Comparison of ENCODE assay signal across 17 cellular contexts in genomic region chrX:96985046-96985445, GRCh38.
DNase-seq lines count a peak whose midpoint lies in the region; ATAC-seq and TF ChIP-seq lines count a peak whose summit lies in the region.
"Had no signal": no experiment of that assay in that cellular context is flagged by ENCODE, and none has a peak within 500 bp of the region (broad histone marks: within the 10 kb centered on the region; RNA-seq: fewer than 3 reads in every experiment).

No MANE protein-coding gene starts in this region.

- H3K9me3 ChIP-seq in smooth muscle cell (replicated peaks; ENCODE audit: low read depth), result no peaks in the 10 kb centered on the region
- H3K9me3 ChIP-seq: BE2C, MG63, Peyer's patch, SJCRH30 had no signal

- no peak overlapping the region for H3K4me3 ChIP-seq in epithelial cell of esophagus (ENCODE audit: low read length)
- no peak overlapping the region for H3K4me3 ChIP-seq in fibroblast of the aortic adventitia (ENCODE audit: low read depth, low read length)
- no peak overlapping the region for H3K4me3 ChIP-seq in smooth muscle cell
- H3K4me3 ChIP-seq: K562, MG63, Peyer's patch, SJCRH30 had no signal

- DNase-seq in NCI-H82 (lab: John Stamatoyannopoulos, UW), result peak; percentile 56
- peak; percentile 77 for DNase-seq in epithelial cell of esophagus (ENCODE audit: low read depth)
- DNase-seq in fibroblast of the aortic adventitia (ENCODE audit: low read depth), result peak; percentile 24
- DNase-seq in smooth muscle cell (lab: John Stamatoyannopoulos, UW; ENCODE audit: unreplicated experiment), result no peak
- no peak for DNase-seq in DMS114 treated with DMSO at 0.1 percent for 48 hours (lab: John Stamatoyannopoulos, UW; ENCODE audit: unreplicated experiment)
- no peak for DNase-seq in nucleus accumbens (lab: John Stamatoyannopoulos, UW)
- DNase-seq: BE2C, DMS79, MG63, NCI-H1048, NCI-H1417 treated with DMSO at 0.1 percent for 48 hours, NCI-H187, NCI-H774, Peyer's patch, SJCRH30 had no signal

- peak overlapping the region; percentile 51 for H3K4me2 ChIP-seq in smooth muscle cell

- no peaks in the 10 kb centered on the region for H3K79me2 ChIP-seq in smooth muscle cell (ENCODE audit: low read depth)

- H3K27ac ChIP-seq in smooth muscle cell (ENCODE audit: low read depth), result peak overlapping the region; percentile 44
- H3K27ac ChIP-seq: Peyer's patch, SJCRH30 had no signal

- H2AFZ ChIP-seq in smooth muscle cell (ENCODE audit: low read depth), result no peak overlapping the region

- 31% methylated on average over 2 of the region's 2 CpGs for WGBS in smooth muscle cell (ENCODE audit: low lambda C conversion rate)

- H3K4me1 ChIP-seq in smooth muscle cell (ENCODE audit: low read depth), result no peaks in the 10 kb centered on the region
- H3K4me1 ChIP-seq: BE2C, Peyer's patch, SJCRH30 had no signal

- H3K9ac ChIP-seq in smooth muscle cell (ENCODE audit: low read depth), result no peak overlapping the region

- TF ChIP-seq CTCF in epithelial cell of esophagus (IDR thresholded peaks at IDR 0.05; ENCODE audit: insufficient read depth, low read depth, low read length, missing control alignments) (no peak), fibroblast of the aortic adventitia (IDR thresholded peaks at IDR 0.05; ENCODE audit: insufficient read depth, low read length) (no peak), smooth muscle cell (IDR thresholded peaks at IDR 0.05; ENCODE audit: borderline replicate concordance, insufficient read depth, poor library complexity, severe bottlenecking) (no peak)

- H3F3A ChIP-seq in smooth muscle cell (ENCODE audit: low read depth), result no peaks in the 10 kb centered on the region

- ATAC-seq in HG02763 (IDR thresholded peaks at IDR 0.05; ENCODE audit: unreplicated experiment), result no peak
- ATAC-seq: K562 had no signal

- no peaks in the 10 kb centered on the region for H3K36me3 ChIP-seq in smooth muscle cell (ENCODE audit: low read depth)
- H3K36me3 ChIP-seq: BE2C, MG63, Peyer's patch, SJCRH30 had no signal

- no peaks in the 10 kb centered on the region for H3K27me3 ChIP-seq in smooth muscle cell (ENCODE audit: low read depth)
- H3K27me3 ChIP-seq: BE2C, MG63, Peyer's patch, SJCRH30 had no signal

- H4K20me1 ChIP-seq in smooth muscle cell (ENCODE audit: low read depth), result no peaks in the 10 kb centered on the region

Comparison
In these comparisons a context has a peak if more than half of its experiments do, and no peak if none do; other contexts are left out.
1. DNase-seq: peak in NCI-H82 (single experiment), epithelial cell of esophagus (single experiment) and fibroblast of the aortic adventitia (single experiment); none in smooth muscle cell (single experiment), DMS114 treated with DMSO at 0.1 percent for 48 hours (single experiment) and nucleus accumbens (0 of 56).